In genomic region chr20:1830240-1830639, GRCh38 we compare ENCODE assay signal across 10 cellular contexts.
DNase-seq lines count a peak whose midpoint lies in the region; ATAC-seq and TF ChIP-seq lines count a peak whose summit lies in the region.
"Had no signal": no experiment of that assay in that cellular context is flagged by ENCODE, and none has a peak within 500 bp of the region (broad histone marks: within the 10 kb centered on the region; RNA-seq: fewer than 3 reads in every experiment).

No MANE protein-coding gene starts in this region.

- no peaks in the 10 kb centered on the region for H3K9me2 ChIP-seq in GM23338 (ENCODE audit: insufficient read depth)

- CTCF ChIA-PET in IMR-90 (lab: Yijun Ruan, JAX): interaction anchor here (2.0 kb wide), 1 partner anchor 10 kb away, joined by 6 read pairs; no protein-coding TSS in a partner anchor

- peak; percentile 73 for DNase-seq in 8988T
- DNase-seq in IMR-90: peak; percentile 99
- no peak for DNase-seq in lower lobe of right lung
- no peak for DNase-seq in GM23338 (ENCODE audit: low spot score)
- no peak for DNase-seq in HuH-7 (ENCODE audit: low spot score)
- DNase-seq: erythroblast had no signal

- no peaks in the 10 kb centered on the region; the same call in 2 of the 3 replicates for H3K4me1 Mint-ChIP-seq in GM23338

- intact Hi-C loops in IMR-90 (cut with micrococcal nuclease) (loop anchor here (2.0 kb wide), 1 partner anchor 15 kb away; no protein-coding TSS in a partner anchor), lower lobe of right lung (cut with DNase I) (no loop called here)

- H2AK9ac ChIP-seq in IMR-90 (replicated peaks; ENCODE audit: low read depth, low read length, poor library complexity): peak overlapping the region; percentile 79

- H3K27ac ChIP-seq in IMR-90 (ENCODE audit: insufficient read depth, low read length) (peak overlapping the region; percentile 96), cingulate gyrus (ENCODE audit: low read depth, low read length) (peak overlapping the region; percentile 92), lower lobe of right lung (peak overlapping the region; percentile 42), GM23338 (ENCODE audit: low read depth) (no peak overlapping the region)
- H3K27ac ChIP-seq: C4-2B had no signal

- POLR2A ChIA-PET in IMR-90 (lab: Charles Lee; ENCODE audit: unreplicated experiment): no interaction called here

- H4K20me1 ChIP-seq in IMR-90 (ENCODE audit: insufficient read depth, low read length): no peaks in the 10 kb centered on the region
- H4K20me1 ChIP-seq in GM23338 (replicated peaks; ENCODE audit: insufficient read depth): no peaks in the 10 kb centered on the region

- H2BK20ac ChIP-seq in IMR-90 (ENCODE audit: low read depth, low read length): peak overlapping the region; percentile 86

- peak overlapping the region; percentile 94 for H2BK120ac ChIP-seq in IMR-90 (ENCODE audit: low read depth, low read length)

- H3K79me1 ChIP-seq in IMR-90 (ENCODE audit: low read depth in 1 of 2, low read length in 2 of 2): no peaks in the 10 kb centered on the region

- H3K4me2 ChIP-seq in IMR-90 (ENCODE audit: low read depth, low read length) (peak overlapping the region; percentile 24; the same call in 1 of the 2 replicates), GM23338 (no peak overlapping the region)

- TF ChIP-seq CTCF in IMR-90 (conservative IDR thresholded peaks at IDR 0.05; ENCODE audit: low read depth, low read length) (no peak), lower lobe of right lung (IDR thresholded peaks at IDR 0.05) (no peak), GM23338 (conservative IDR thresholded peaks at IDR 0.05; ENCODE audit: low read depth in 2 of 2) (no peak)

- H3K56ac ChIP-seq in IMR-90 (ENCODE audit: extremely low read depth, insufficient read depth, low read length): no peak overlapping the region

- no peak overlapping the region for H3K27ac Mint-ChIP-seq in GM23338

- dilution Hi-C loops in IMR-90 (cut with HindIII; ENCODE audit: low sequenced_read_pairs, unreplicated experiment): no loop called here

- H3K4me3 ChIP-seq in IMR-90 (ENCODE audit: insufficient read depth, low read depth, low read length) (no peak overlapping the region), lower lobe of right lung (no peak overlapping the region), GM23338 (no peak overlapping the region)

- H3K27me3 ChIP-seq in IMR-90 (ENCODE audit: control insufficient read depth, insufficient read depth, low read length) (no peaks in the 10 kb centered on the region), lower lobe of right lung (ENCODE audit: low read depth) (peaks cover 7% of the 10 kb centered on the region), GM23338 (ENCODE audit: insufficient read depth) (no peaks in the 10 kb centered on the region)

- H3K4me3 Mint-ChIP-seq in GM23338: no peak overlapping the region

- H3K9ac ChIP-seq in IMR-90 (ENCODE audit: low read depth, low read length): peak overlapping the region; percentile 47; the same call in 1 of the 2 replicates

- peak overlapping the region; percentile 91 for H4K91ac ChIP-seq in IMR-90 (ENCODE audit: insufficient read depth, low read depth, low read length)

- in situ Hi-C loops in IMR-90 (cut with MboI; ENCODE audit: low sequenced_read_pairs): loop anchor here (25.0 kb wide), 1 partner anchor 493 kb away; the partner anchor contains the start of gene SDCBP2

- no peaks in the 10 kb centered on the region for H3K36me3 Mint-ChIP-seq in GM23338 (ENCODE audit: low read depth)

- H3K9me3 ChIP-seq in IMR-90 (ENCODE audit: control insufficient read depth, insufficient read depth, low read length): no peaks in the 10 kb centered on the region
- no peaks in the 10 kb centered on the region for H3K9me3 ChIP-seq in lower lobe of right lung

- H3K9me3 Mint-ChIP-seq in GM23338: no peaks in the 10 kb centered on the region

- H3K23ac ChIP-seq in IMR-90 (ENCODE audit: low read depth, low read length): peak overlapping the region; percentile 19; the same call in 1 of the 2 replicates

- peak overlapping the region; percentile 61 to 80; a peak in 3 of 4 replicates for H4K8ac ChIP-seq in IMR-90 (ENCODE audit: low read depth in 2 of 2, low read length in 2 of 2)

- H3K9me1 ChIP-seq in IMR-90 (ENCODE audit: insufficient read depth, low read length): peaks cover 15% of the 10 kb centered on the region

- peak overlapping the region; percentile 78 for H3K18ac ChIP-seq in IMR-90 (ENCODE audit: low read depth, low read length)

- H2AK5ac ChIP-seq in IMR-90 (ENCODE audit: low read depth, low read length): peak overlapping the region; percentile 93

- no peaks in the 10 kb centered on the region for H3K79me2 ChIP-seq in GM23338 (replicated peaks; ENCODE audit: insufficient read depth)

- no CpG with 5 or more reads among the region's 7 CpGs for WGBS in IMR-90 (ENCODE audit: extremely low coverage in 2 of 2, insufficient read length in 1 of 2), 2 experiments

- no peak for TF ChIP-seq POLR2A in IMR-90 (IDR thresholded peaks at IDR 0.05; ENCODE audit: low read depth, low read length)

- H3K36me3 ChIP-seq in IMR-90 (ENCODE audit: control insufficient read depth, insufficient read depth, low read length): no peaks in the 10 kb centered on the region
- H3K36me3 ChIP-seq in lower lobe of right lung: no peaks in the 10 kb centered on the region
- no peaks in the 10 kb centered on the region for H3K36me3 ChIP-seq in GM23338 (ENCODE audit: insufficient read depth)

- peak; percentile 21 for TF ChIP-seq RAD21 in IMR-90 (IDR thresholded peaks at IDR 0.05; ENCODE audit: low read length)

- H2AFZ ChIP-seq in IMR-90 (replicated peaks; ENCODE audit: low read length, poor library complexity) (peak overlapping the region; percentile 69), GM23338 (no peak overlapping the region)

- H4K5ac ChIP-seq in IMR-90 (ENCODE audit: low read depth, low read length): peak overlapping the region; percentile 84

- peak overlapping the region; percentile 97 for H2BK5ac ChIP-seq in IMR-90 (ENCODE audit: low read depth, low read length, poor library complexity, severe bottlenecking)

- H3K14ac ChIP-seq in IMR-90 (replicated peaks; ENCODE audit: low read depth, low read length): no peak overlapping the region; the same call in none of the 2 replicates

- no TSS peak for BruUV-seq in IMR-90 (replicated peaks; lab: Mats Ljungman, UMichigan)

- peaks cover 31% of the 10 kb centered on the region for H3K4me1 ChIP-seq in IMR-90 (ENCODE audit: control insufficient read depth, insufficient read depth, low read length)
- H3K4me1 ChIP-seq in lower lobe of right lung: peaks cover 33% of the 10 kb centered on the region
- H3K4me1 ChIP-seq in GM23338 (ENCODE audit: insufficient read depth): no peaks in the 10 kb centered on the region

- ATAC-seq in IMR-90 (ENCODE audit: low read depth) (peak; percentile 91), lower lobe of right lung (peak in 1 of 2 donors; percentile 34), GM23338 (no peak), HG03439 (IDR thresholded peaks at IDR 0.05; ENCODE audit: unreplicated experiment) (no peak), GM19324 (IDR thresholded peaks at IDR 0.05; ENCODE audit: low FRiP score, unreplicated experiment) (no peak)

- peaks cover 9% of the 10 kb centered on the region for H3K27me3 Mint-ChIP-seq in GM23338 (ENCODE audit: insufficient read depth, low read depth, poor library complexity)

- peak overlapping the region; percentile 88 for H3K4ac ChIP-seq in IMR-90 (ENCODE audit: low read depth, low read length)

- H3F3A ChIP-seq in GM23338 (replicated peaks; ENCODE audit: low read depth): no peaks in the 10 kb centered on the region

- peak overlapping the region; percentile 90; the same call in 2 of the 3 replicates for H2BK15ac ChIP-seq in IMR-90 (ENCODE audit: low read depth, low read length)

TF ChIP-seq in IMR-90, 13 proteins besides CTCF, POLR2A, EP300 and RAD21 (continues in another document):
- TF ChIP-seq FOS (IDR thresholded peaks at IDR 0.05; ENCODE audit: low read depth, low read length) (peak; percentile 98), SMC3 (IDR thresholded peaks at IDR 0.05; ENCODE audit: low read depth, low read length) (peak; percentile 17; the same call in 1 of the 2 replicates), RFX5 (IDR thresholded peaks at IDR 0.05; ENCODE audit: low read depth, low read length) (no peak), NFE2L2 (IDR thresholded peaks at IDR 0.05; ENCODE audit: low read depth, low read length) (peak; percentile 37; the same call in 1 of the 2 replicates), MAFK (IDR thresholded peaks at IDR 0.05; ENCODE audit: low read depth, low read length) (peak; percentile 71), MAZ (IDR thresholded peaks at IDR 0.05; ENCODE audit: borderline replicate concordance, low read depth, low read length) (peak; percentile 60; the same call in 1 of the 2 replicates), ELK1 (IDR thresholded peaks at IDR 0.05; ENCODE audit: borderline replicate concordance, low read depth, low read length) (no peak)

TF ChIP-seq in GM23338, 12 proteins besides CTCF, POLR2A, EP300 and RAD21:
- TF ChIP-seq ZNF114 (CRISPR knock-in tag; IDR thresholded peaks at IDR 0.05) (no peak), EZH2 (IDR thresholded peaks at IDR 0.05; ENCODE audit: low read depth, unreplicated experiment) (no peak), REST (IDR thresholded peaks at IDR 0.05; ENCODE audit: unreplicated experiment) (no peak), EZH2phosphoT487 (IDR thresholded peaks at IDR 0.05; ENCODE audit: unreplicated experiment) (no peak)

Comparison
In these comparisons a context has a peak if more than half of its experiments do, and no peak if none do; other contexts are left out.
1. DNase-seq: peak in 8988T (single experiment) and IMR-90 (single experiment); none in lower lobe of right lung (single experiment), GM23338 (single experiment) and HuH-7 (single experiment).